ENCODE assay signal across 1 cellular context in genomic region chr12:55743131-55743921, GRCh38.
TF ChIP-seq lines count a peak whose summit lies in the region.

No MANE protein-coding gene starts in this region.

TF ChIP-seq in K562, 482 proteins besides CTCF, POLR2A, EP300 and RAD21 (continued from another document and continues in another):
- TF ChIP-seq ZNF655 (CRISPR knock-in tag; IDR thresholded peaks at IDR 0.05) (no peak), VEZF1 (CRISPR knock-in tag; IDR thresholded peaks at IDR 0.05) (peak; percentile 90), FOXP4 (CRISPR knock-in tag; IDR thresholded peaks at IDR 0.05; ENCODE audit: borderline replicate concordance) (0 out of 2 replicates have a peak, but pooled peaks have one; percentile 9), FOSL1 (tag; conservative IDR thresholded peaks at IDR 0.05) (0 out of 2 replicates have a peak, but pooled peaks have one; percentile 19), POLR2G (IDR thresholded peaks at IDR 0.05; ENCODE audit: low read depth, low read length) (peak; percentile 80), RBFOX2 (IDR thresholded peaks at IDR 0.05; ENCODE audit: low read depth, low read length) (peak; percentile 71), ARID3B (CRISPR knock-in tag; IDR thresholded peaks at IDR 0.05; ENCODE audit: borderline replicate concordance) (no peak), KDM5B (IDR thresholded peaks at IDR 0.05; ENCODE audit: insufficient replicate concordance, low read depth, low read length) (peak; percentile 51), NKRF (IDR thresholded peaks at IDR 0.05; ENCODE audit: borderline replicate concordance) (peak; percentile 64; the same call in 1 of the 2 replicates), ZNF239 (CRISPR knock-in tag; IDR thresholded peaks at IDR 0.05) (no peak), FOXP1 (CRISPR knock-in tag; IDR thresholded peaks at IDR 0.05) (0 out of 2 replicates have a peak, but pooled peaks have one; percentile 45), HNRNPLL (IDR thresholded peaks at IDR 0.05; ENCODE audit: low read depth, low read length, poor library complexity, severe bottlenecking) (peak; percentile 96), PHF8 (IDR thresholded peaks at IDR 0.05; ENCODE audit: borderline replicate concordance, low read length) (peak; percentile 32; the same call in 1 of the 2 replicates), ZNF121 (CRISPR knock-in tag; conservative IDR thresholded peaks at IDR 0.05) (no peak), ESRRA (IDR thresholded peaks at IDR 0.05; ENCODE audit: borderline replicate concordance, low read depth) (0 out of 2 replicates have a peak, but pooled peaks have one; percentile 24), MTF1 (CRISPR knock-in tag; IDR thresholded peaks at IDR 0.05; ENCODE audit: borderline replicate concordance) (no peak), YY1 (IDR thresholded peaks at IDR 0.05; ENCODE audit: borderline replicate concordance in 1 of 3, control insufficient read depth in 1 of 3, extremely low read depth in 1 of 3, insufficient read depth in 3 of 3, insufficient read length in 1 of 3, insufficient replicate concordance in 2 of 3, low read depth in 1 of 3, low read length in 2 of 3) (peak in 1 of 3 experiments; percentile 7), ZNF197 (CRISPR knock-in tag; IDR thresholded peaks at IDR 0.05; ENCODE audit: low read depth) (no peak), ZBTB17 (CRISPR knock-in tag; IDR thresholded peaks at IDR 0.05) (0 out of 2 replicates have a peak, but pooled peaks have one; percentile 34), ZBTB11 (CRISPR knock-in tag; IDR thresholded peaks at IDR 0.05) (peak in 1 of 3 experiments; percentile 58; a peak in 1 of 6 replicates), RB1 (IDR thresholded peaks at IDR 0.05; ENCODE audit: low read depth) (peak; percentile 42; the same call in 1 of the 2 replicates), DEAF1 (CRISPR knock-in tag; IDR thresholded peaks at IDR 0.05) (no peak), TFE3 (CRISPR knock-in tag; IDR thresholded peaks at IDR 0.05) (no peak), BCOR (IDR thresholded peaks at IDR 0.05) (peak; percentile 88), SAFB2 (IDR thresholded peaks at IDR 0.05; ENCODE audit: borderline replicate concordance, low read depth, low read length, severe bottlenecking) (no peak), SIN3B (IDR thresholded peaks at IDR 0.05; ENCODE audit: low read depth) (0 out of 2 replicates have a peak, but pooled peaks have one; percentile 49), CTCFL (IDR thresholded peaks at IDR 0.05; ENCODE audit: borderline replicate concordance, insufficient read depth, low read depth, low read length, poor library complexity, severe bottlenecking) (peak; percentile 25), NBN (IDR thresholded peaks at IDR 0.05; ENCODE audit: low read depth) (peak; percentile 33; the same call in 1 of the 2 replicates), ARID4B (CRISPR knock-in tag; IDR thresholded peaks at IDR 0.05) (peak; percentile 68; the same call in 1 of the 2 replicates), U2AF1 (optimal IDR thresholded peaks at IDR 0.05; ENCODE audit: low read depth, low read length) (no peak), CXXC5 (CRISPR knock-in tag; IDR thresholded peaks at IDR 0.05) (peak; percentile 59)
